1 cellular context compared by ENCODE assay signal in the genomic region with DNA sequence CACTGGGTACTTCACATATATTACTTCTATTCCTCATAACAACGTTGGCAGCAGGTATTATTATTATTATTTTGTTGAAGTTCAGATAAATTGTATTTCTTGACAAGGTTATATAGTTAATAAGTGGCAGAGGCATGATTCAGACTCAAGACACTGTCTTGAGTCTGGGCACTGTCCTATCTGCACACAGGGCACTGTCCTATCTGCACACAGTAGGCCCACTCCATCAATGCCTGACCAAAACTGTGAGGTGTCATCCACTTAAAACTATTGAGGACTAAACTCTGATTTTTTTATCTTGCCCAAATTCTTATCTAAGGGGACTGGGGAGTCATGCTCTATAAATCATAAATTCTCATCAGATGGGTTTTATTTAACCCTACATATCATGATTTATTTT.
TF ChIP-seq lines count a peak whose summit lies in the region.

No MANE protein-coding gene starts in this region.

TF ChIP-seq in H1, 55 proteins besides CTCF, POLR2A, EP300 and RAD21:
- TF ChIP-seq CTBP2 (IDR thresholded peaks at IDR 0.05; ENCODE audit: borderline replicate concordance, insufficient read depth, insufficient read length, low read length) (no peak), RBBP5 (IDR thresholded peaks at IDR 0.05; ENCODE audit: borderline replicate concordance, low read depth, low read length) (no peak), SP4 (IDR thresholded peaks at IDR 0.05; ENCODE audit: low read length) (no peak), JUND (IDR thresholded peaks at IDR 0.05; ENCODE audit: low read length) (no peak), JUN (IDR thresholded peaks at IDR 0.05; ENCODE audit: low read depth, low read length) (no peak), FOSL1 (IDR thresholded peaks at IDR 0.05; ENCODE audit: insufficient read depth, low read depth, low read length) (no peak), NANOG (IDR thresholded peaks at IDR 0.05; ENCODE audit: insufficient read depth, low read depth, low read length, poor library complexity, severe bottlenecking) (no peak), TEAD4 (IDR thresholded peaks at IDR 0.05; ENCODE audit: low read depth, low read length) (no peak), YY1 (IDR thresholded peaks at IDR 0.05; ENCODE audit: low read depth, low read length) (no peak), TAF1 (IDR thresholded peaks at IDR 0.05; ENCODE audit: low read depth, low read length) (no peak), EGR1 (IDR thresholded peaks at IDR 0.05; ENCODE audit: borderline replicate concordance, low read depth, low read length) (no peak), SRF (IDR thresholded peaks at IDR 0.05; ENCODE audit: low read depth, low read length) (no peak)
- TF ChIP-seq, protein P1, sequence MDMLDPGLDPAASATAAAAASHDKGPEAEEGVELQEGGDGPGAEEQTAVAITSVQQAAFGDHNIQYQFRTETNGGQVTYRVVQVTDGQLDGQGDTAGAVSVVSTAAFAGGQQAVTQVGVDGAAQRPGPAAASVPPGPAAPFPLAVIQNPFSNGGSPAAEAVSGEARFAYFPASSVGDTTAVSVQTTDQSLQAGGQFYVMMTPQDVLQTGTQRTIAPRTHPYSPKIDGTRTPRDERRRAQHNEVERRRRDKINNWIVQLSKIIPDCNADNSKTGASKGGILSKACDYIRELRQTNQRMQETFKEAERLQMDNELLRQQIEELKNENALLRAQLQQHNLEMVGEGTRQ (IDR thresholded peaks at IDR 0.05; ENCODE audit: low read length), result no peak
- TF ChIP-seq, protein P2, sequence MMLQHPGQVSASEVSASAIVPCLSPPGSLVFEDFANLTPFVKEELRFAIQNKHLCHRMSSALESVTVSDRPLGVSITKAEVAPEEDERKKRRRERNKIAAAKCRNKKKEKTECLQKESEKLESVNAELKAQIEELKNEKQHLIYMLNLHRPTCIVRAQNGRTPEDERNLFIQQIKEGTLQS (IDR thresholded peaks at IDR 0.05; ENCODE audit: insufficient read depth, low read depth, low read length), result no peak
- TF ChIP-seq, protein P3, sequence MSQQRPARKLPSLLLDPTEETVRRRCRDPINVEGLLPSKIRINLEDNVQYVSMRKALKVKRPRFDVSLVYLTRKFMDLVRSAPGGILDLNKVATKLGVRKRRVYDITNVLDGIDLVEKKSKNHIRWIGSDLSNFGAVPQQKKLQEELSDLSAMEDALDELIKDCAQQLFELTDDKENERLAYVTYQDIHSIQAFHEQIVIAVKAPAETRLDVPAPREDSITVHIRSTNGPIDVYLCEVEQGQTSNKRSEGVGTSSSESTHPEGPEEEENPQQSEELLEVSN (IDR thresholded peaks at IDR 0.05), result no peak
